Comparison of ENCODE assay signal across 18 cellular contexts in the genomic region with DNA sequence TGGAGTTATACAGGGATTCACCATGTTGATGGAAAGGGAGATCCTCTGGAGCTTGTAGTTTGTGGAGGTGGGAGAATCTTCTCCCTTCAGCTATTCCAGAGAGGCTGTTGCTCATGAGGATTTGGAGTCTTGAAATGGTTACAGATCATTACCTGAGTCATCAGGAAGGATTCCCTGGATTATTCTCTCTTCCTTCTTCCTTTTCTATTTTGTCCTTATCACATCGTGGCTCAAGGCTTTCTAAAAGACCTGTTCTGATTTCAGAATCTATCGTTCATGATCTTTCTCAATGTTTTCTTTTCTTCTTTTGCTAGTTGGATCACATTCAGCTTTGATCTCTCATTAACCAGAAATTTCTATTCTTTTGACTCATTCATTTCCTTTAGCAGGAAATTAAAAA.
A peak's percentile ranks its signal among the peaks of the same experiment; 100 is the strongest.
DNase-seq lines count a peak whose midpoint lies in the region; ATAC-seq and TF ChIP-seq lines count a peak whose summit lies in the region.
"Had no signal": no experiment of that assay in that cellular context is flagged by ENCODE, and none has a peak within 500 bp of the region (broad histone marks: within the 10 kb centered on the region; RNA-seq: fewer than 3 reads in every experiment).

No MANE protein-coding gene starts in this region.

- TF ChIP-seq CTCF in Calu3 (IDR thresholded peaks at IDR 0.05; ENCODE audit: unreplicated experiment) (no peak), H9 (conservative IDR thresholded peaks at IDR 0.05) (no peak)

- H3K4me1 Mint-ChIP-seq in Calu3 (ENCODE audit: low read depth, unreplicated experiment) (no peaks in the 10 kb centered on the region), H9 (peaks cover 17 to 24% of the 10 kb centered on the region in 2 experiments)
- peaks cover 3% of the 10 kb centered on the region for H3K4me1 Mint-ChIP-seq in activated CD4-positive, alpha-beta T cell treated with anti-CD3 and anti-CD28 coated beads for 36 hours

- H3K79me1 ChIP-seq in H9 (ENCODE audit: insufficient read depth, low read depth, low read length, poor library complexity, severe bottlenecking): no peaks in the 10 kb centered on the region

- no peak overlapping the region for H2BK15ac ChIP-seq in H9 (ENCODE audit: low read depth, low read length)

- no peak overlapping the region for H3K56ac ChIP-seq in H9 (ENCODE audit: insufficient read length, low read depth, low read length)

- no peaks in the 10 kb centered on the region for H3K27me3 Mint-ChIP-seq in Calu3 (ENCODE audit: unreplicated experiment)
- H3K27me3 Mint-ChIP-seq in activated CD4-positive, alpha-beta T cell treated with anti-CD3 and anti-CD28 coated beads for 36 hours: no peaks in the 10 kb centered on the region
- no peaks in the 10 kb centered on the region; the same call in 1 of the 2 replicates for H3K27me3 Mint-ChIP-seq in H9 (ENCODE audit: low read depth)

- H3K27ac ChIP-seq in H9 (ENCODE audit: insufficient read length, low read depth, low read length): no peak overlapping the region
- H3K27ac ChIP-seq: Peyer's patch had no signal

- H3K27ac Mint-ChIP-seq in Calu3 (ENCODE audit: unreplicated experiment) (peak overlapping the region; percentile 82), H9 (no peak overlapping the region)
- H3K27ac Mint-ChIP-seq in activated CD4-positive, alpha-beta T cell treated with anti-CD3 and anti-CD28 coated beads for 36 hours: no peak overlapping the region

- intact Hi-C loops in Calu3 (cut with micrococcal nuclease; ENCODE audit: unreplicated experiment): no loop called here
- intact Hi-C loops in activated CD4-positive, alpha-beta T cell treated with anti-CD3 and anti-CD28 coated beads for 36 hours (cut with DNase I, micrococcal nuclease): no loop called here

- H2BK120ac ChIP-seq in H9 (ENCODE audit: low read depth, low read length, poor library complexity, severe bottlenecking): no peak overlapping the region

- H3K23ac ChIP-seq in H9 (ENCODE audit: insufficient read length, low read depth, low read length): no peak overlapping the region

- no peak for ATAC-seq in activated CD4-positive, alpha-beta T cell treated with anti-CD3 and anti-CD28 coated beads for 36 hours
- ATAC-seq: HepG2 had no signal

- no peak overlapping the region for H4K91ac ChIP-seq in H9 (ENCODE audit: insufficient read length, low read depth, low read length)

- H3K4me1 ChIP-seq in H9 (ENCODE audit: insufficient read depth, low read length): no peaks in the 10 kb centered on the region
- H3K4me1 ChIP-seq: Peyer's patch had no signal

- no peaks in the 10 kb centered on the region for H3K23me2 ChIP-seq in H9 (ENCODE audit: insufficient read length, low read depth, low read length, poor library complexity, severe bottlenecking)

- H3K36me3 Mint-ChIP-seq in Calu3 (ENCODE audit: insufficient read depth, unreplicated experiment): no peaks in the 10 kb centered on the region
- no peaks in the 10 kb centered on the region for H3K36me3 Mint-ChIP-seq in activated CD4-positive, alpha-beta T cell treated with anti-CD3 and anti-CD28 coated beads for 36 hours (ENCODE audit: low read depth)
- H3K36me3 Mint-ChIP-seq in H9 (ENCODE audit: insufficient read depth in 1 of 3, low read depth in 3 of 3): no peaks in the 10 kb centered on the region

- no peak overlapping the region for H4K5ac ChIP-seq in H9 (ENCODE audit: insufficient read length, low read depth, low read length)

- H2BK20ac ChIP-seq in H9 (ENCODE audit: low read depth, low read length, poor library complexity, severe bottlenecking): no peak overlapping the region

- H3K4me3 Mint-ChIP-seq in Calu3 (ENCODE audit: low read depth, unreplicated experiment): no peak overlapping the region
- H3K4me3 Mint-ChIP-seq in activated CD4-positive, alpha-beta T cell treated with anti-CD3 and anti-CD28 coated beads for 36 hours: no peak overlapping the region
- no peak overlapping the region for H3K4me3 Mint-ChIP-seq in H9
- H3K4me3 Mint-ChIP-seq: CD14-positive monocyte had no signal

- H3K4me2 ChIP-seq in H9 (ENCODE audit: insufficient read depth, insufficient read length, low read length): no peak overlapping the region

- CTCF ChIA-PET in Calu3 (lab: Charles Lee): no interaction called here
- CTCF ChIA-PET in activated CD4-positive, alpha-beta T cell treated with anti-CD3 and anti-CD28 coated beads for 36 hours (lab: Charles Lee): no interaction called here

- no TSS peak for BruUV-seq in Calu3 (replicated peaks; lab: Mats Ljungman, UMichigan)

- no peaks in the 10 kb centered on the region for H4K20me1 ChIP-seq in H9 (ENCODE audit: control insufficient read depth, insufficient read depth, insufficient read length)

- H3K18ac ChIP-seq in H9 (ENCODE audit: insufficient read length, low read depth, low read length): no peak overlapping the region

- H3K9me3 Mint-ChIP-seq in Calu3 (ENCODE audit: low read depth, unreplicated experiment) (no peaks in the 10 kb centered on the region), H9 (no peaks in the 10 kb centered on the region)
- no peaks in the 10 kb centered on the region for H3K9me3 Mint-ChIP-seq in activated CD4-positive, alpha-beta T cell treated with anti-CD3 and anti-CD28 coated beads for 36 hours (ENCODE audit: low read depth)

- no peak overlapping the region for H2BK12ac ChIP-seq in H9 (ENCODE audit: insufficient read length, low read depth, low read length)

- DNase-seq in Calu3: no peak
- peak; percentile 42 for DNase-seq in HT1080 (ENCODE audit: low read depth)
- peak; percentile 5 for DNase-seq in dermis blood vessel endothelial cell
- peak; percentile 11 for DNase-seq in kidney glomerular epithelial cell (lab: John Stamatoyannopoulos, UW)
- no peak for DNase-seq in hypothalamus (lab: John Stamatoyannopoulos, UW)
- no peak for DNase-seq in SKM-1 treated with dmso at 0.1 percent for 144 hours (lab: John Stamatoyannopoulos, UW; ENCODE audit: unreplicated experiment)
- DNase-seq in activated CD4-positive, alpha-beta T cell treated with anti-CD3 and anti-CD28 coated beads for 36 hours: no peak
- DNase-seq in H9: no peak
- DNase-seq: Caco-2, DMS53, NCI-H1417, NCI-H1930, NCI-H2171 treated with DMSO at 0.1 percent for 48 hours, NCI-H774, Peyer's patch, SHP77 had no signal

- H3K9me3 ChIP-seq in H9 (ENCODE audit: control insufficient read depth, low read depth, low read length): no peaks in the 10 kb centered on the region
- H3K9me3 ChIP-seq: Caco-2, Peyer's patch had no signal

- no peak overlapping the region for H2BK5ac ChIP-seq in H9 (ENCODE audit: insufficient read length, low read length)

- H2AK5ac ChIP-seq in H9 (ENCODE audit: insufficient read length, low read length): no peak overlapping the region

- H3K4ac ChIP-seq in H9 (ENCODE audit: low read depth, low read length): no peak overlapping the region

- no peak overlapping the region for H4K8ac ChIP-seq in H9 (replicated peaks; ENCODE audit: insufficient read length, low read depth, low read length)

- H3T11ph ChIP-seq in H9 (ENCODE audit: low read length): no peak overlapping the region

- H2AFZ ChIP-seq in H9 (ENCODE audit: low read length): no peak overlapping the region

- H3K27me3 ChIP-seq in H9 (ENCODE audit: insufficient read depth, low read length): no peaks in the 10 kb centered on the region
- H3K27me3 ChIP-seq: Peyer's patch had no signal

- no CpG with 5 or more reads among the region's 2 CpGs for WGBS in H9 (ENCODE audit: extremely low coverage, insufficient read length, low lambda C conversion rate)

- no peaks in the 10 kb centered on the region for H3K79me2 ChIP-seq in H9 (ENCODE audit: insufficient read depth, low read length)

- no peak overlapping the region for H3K14ac ChIP-seq in H9 (ENCODE audit: insufficient read depth, low read length)

- H3K9ac ChIP-seq in H9 (ENCODE audit: extremely low read depth, insufficient read length, low read length): no peak overlapping the region

- POLR2A ChIA-PET in activated CD4-positive, alpha-beta T cell treated with anti-CD3 and anti-CD28 coated beads for 36 hours (lab: Charles Lee): no interaction called here

Comparison
In these comparisons a context has a peak if more than half of its experiments do, and no peak if none do; other contexts are left out.
1. DNase-seq: peak in HT1080 (single experiment), dermis blood vessel endothelial cell (single experiment) and kidney glomerular epithelial cell (single experiment); none in Calu3 (single experiment), hypothalamus (0 of 51), SKM-1 treated with dmso at 0.1 percent for 144 hours (single experiment), activated CD4-positive, alpha-beta T cell treated with anti-CD3 and anti-CD28 coated beads for 36 hours (single experiment) and H9 (single experiment).